In genomic region chr7:140176811-140177702, GRCh38 we compare ENCODE assay signal across 8 cellular contexts. TPM values are rescaled to one million over a fixed set of nuclear protein-coding genes. Genes with fewer than 3 reads are reported as not detected.
DNase-seq lines count a peak whose midpoint lies in the region; ATAC-seq and TF ChIP-seq lines count a peak whose summit lies in the region.

Gene KDM7A (minus strand): TSS chr7:140176983. CDS start chr7:140176937, 46 bp downstream.

- peak within 1 kb of the TSS; percentile 92 for H3K27ac ChIP-seq in AG04450 (ENCODE audit: low read depth, low read length)

- peak; percentile 65 for ATAC-seq in GM19023 (IDR thresholded peaks at IDR 0.05; ENCODE audit: unreplicated experiment)
- peak; percentile 73 for ATAC-seq in HG03175 (IDR thresholded peaks at IDR 0.05; ENCODE audit: unreplicated experiment)
- peak; percentile 72 for ATAC-seq in central memory CD8-positive, alpha-beta T cell (replicated peaks; ENCODE audit: extremely low read depth, poor library complexity, severe bottlenecking)

- CTCF ChIA-PET in AG04450 (lab: Charles Lee) = interaction anchor here (1.0 to 1.7 kb wide), 5 partner anchors 9 to 149 kb away, joined by 3 to 16 read pairs (median 4); no protein-coding TSS in a partner anchor

- DNase-seq in AG04450 (ENCODE audit: low read depth, low spot score) (peak; percentile 78), NCI-H446 (lab: John Stamatoyannopoulos, UW) (peak; percentile 54 to 93), kidney epithelial cell (ENCODE audit: low read depth) (peak; percentile 51)
- peak; percentile 92 for DNase-seq in activated CD4-positive, CD25-positive, alpha-beta regulatory T cell treated with anti-CD3 and anti-CD28 coated beads, Interleukin-2, amount 50 U/mL, for 72 hours
- DNase-seq in central memory CD8-positive, alpha-beta T cell (ENCODE audit: low spot score in 2 of 2) = peak; percentile 77 to 84
- DNase-seq in stimulated activated CD4-positive, alpha-beta T cell treated with anti-CD3 and anti-CD28 coated beads, Interleukin-12 subunit alpha, Interleukin-12 subunit beta, amount 100 ng/mL, for 48 hours (ENCODE audit: low read depth in 2 of 3, low spot score in 1 of 3) = peak; percentile 77 to 86 (median 81)

- H3K9me3 Mint-ChIP-seq in central memory CD8-positive, alpha-beta T cell = no peaks in the 10 kb centered on the region

- peaks cover 32% of the 10 kb centered on the region for H3K4me1 Mint-ChIP-seq in central memory CD8-positive, alpha-beta T cell

- POLR2A ChIA-PET in AG04450 (lab: Yijun Ruan, JAX) = interaction anchor here (0.5 to 1.2 kb wide), 5 partner anchors 17 to 139 kb away, joined by 3 to 6 read pairs (median 4); no protein-coding TSS in a partner anchor

- H3K27ac Mint-ChIP-seq in central memory CD8-positive, alpha-beta T cell (ENCODE audit: low read depth) = peak within 1 kb of the TSS; percentile 91

- no peaks in the 10 kb centered on the region; the same call in 1 of the 2 replicates for H3K9me3 ChIP-seq in AG04450 (ENCODE audit: control insufficient read depth, insufficient read depth, low read length)

- TF ChIP-seq CTCF in AG04450 (IDR thresholded peaks at IDR 0.05; ENCODE audit: low read depth, low read length) (no peak), kidney epithelial cell (IDR thresholded peaks at IDR 0.05; ENCODE audit: insufficient read depth, low read length, poor library complexity, severe bottlenecking) (no peak)

- no peaks in the 10 kb centered on the region for H3K36me3 ChIP-seq in kidney epithelial cell (ENCODE audit: control insufficient read depth, insufficient read depth, low read length)

- H3K27me3 ChIP-seq in AG04450 (ENCODE audit: control insufficient read depth, insufficient read depth, low read length) = peaks cover 10% of the 10 kb centered on the region
- peaks cover 2% of the 10 kb centered on the region for H3K27me3 ChIP-seq in kidney epithelial cell (ENCODE audit: control insufficient read depth, insufficient read depth, low read length)

- H3K4me3 Mint-ChIP-seq in central memory CD8-positive, alpha-beta T cell = peak within 1 kb of the TSS; percentile 95

- peaks cover 18% of the 10 kb centered on the region for H3K36me3 Mint-ChIP-seq in central memory CD8-positive, alpha-beta T cell (ENCODE audit: insufficient read depth)

- H3K4me3 ChIP-seq in AG04450 (ENCODE audit: low read depth, low read length) (peak within 1 kb of the TSS; percentile 84), kidney epithelial cell (ENCODE audit: low read depth, low read length) (peak within 1 kb of the TSS; percentile 87)

- peaks cover 7% of the 10 kb centered on the region for H3K27me3 Mint-ChIP-seq in central memory CD8-positive, alpha-beta T cell

RNA-seq across cellular contexts. Expression of gene KDM7A, which starts in this region (rescaled TPM):
- 3.7 and 3.8 TPM in 2 replicates for polyA plus RNA-seq in AG04450 (2011; rRNA removed)
- 5.0 and 7.9 TPM in 2 replicates for polyA minus RNA-seq in AG04450 (2011; rRNA and poly(A)+ RNA removed)
- total RNA-seq in kidney epithelial cell = 9.7 and 11.5 TPM in 2 replicates

Comparison
In these comparisons a context has a peak if more than half of its experiments do, and no peak if none do; other contexts are left out.
1. Peak in every context shown above with its lines: DNase-seq, ATAC-seq, H3K4me3 ChIP-seq and H3K27ac ChIP-seq.